ENCODE assay signal across 8 cellular contexts in the genomic region with DNA sequence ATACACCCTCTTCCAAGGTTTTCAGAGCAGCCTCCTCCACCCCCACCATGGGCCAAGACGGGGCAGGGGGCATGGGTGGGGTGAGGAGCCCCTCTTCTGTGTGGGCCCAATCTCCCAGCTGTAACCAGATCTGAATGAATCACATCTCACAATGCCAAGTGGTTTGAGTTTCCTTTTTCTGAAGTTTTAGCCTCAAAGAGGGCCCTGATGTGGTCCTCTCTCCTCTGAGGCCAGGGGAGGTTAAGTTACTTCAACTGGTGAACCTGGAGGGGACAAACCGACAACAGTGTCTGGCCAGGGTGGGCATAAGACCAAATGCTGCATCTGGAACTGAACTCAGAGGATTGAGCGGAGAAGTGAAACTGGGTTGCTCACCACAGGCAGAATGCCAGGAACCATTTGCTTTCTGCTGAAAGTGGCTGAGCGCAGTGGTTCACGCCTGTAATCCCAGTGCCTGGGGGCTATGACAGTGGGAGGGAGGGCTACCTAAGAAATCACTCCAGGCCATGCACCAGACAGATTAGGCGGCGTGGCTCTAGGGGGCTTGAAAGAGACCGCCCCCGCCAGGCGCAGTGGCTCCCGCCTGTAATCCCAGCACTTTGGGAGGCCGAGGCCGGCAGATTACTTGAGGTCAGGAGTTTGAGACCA. TPM values are rescaled to one million over a fixed set of nuclear protein-coding genes. Genes with fewer than 3 reads are reported as not detected.
DNase-seq lines count a peak whose midpoint lies in the region; ATAC-seq and TF ChIP-seq lines count a peak whose summit lies in the region.

No MANE protein-coding gene starts in this region.

- H3K27me3 ChIP-seq in DOHH2 (ENCODE audit: control insufficient read depth, low read length) (no peaks in the 10 kb centered on the region), OCI-LY3 (ENCODE audit: low read depth, low read length) (no peaks in the 10 kb centered on the region), mucosa of rectum (ENCODE audit: control insufficient read depth in 2 of 2, insufficient read depth in 2 of 2, low read length in 2 of 2) (peaks cover 2% of the 10 kb centered on the region in 2 donors)

- H4K20me1 ChIP-seq in DOHH2 (ENCODE audit: control insufficient read depth, insufficient read depth, low read depth, low read length), result no peaks in the 10 kb centered on the region
- no peaks in the 10 kb centered on the region for H4K20me1 ChIP-seq in OCI-LY3 (ENCODE audit: insufficient read depth, low read length)

- H3K27me3 Mint-ChIP-seq in WTC11 (ENCODE audit: low read depth), result peaks cover 35% of the 10 kb centered on the region

- no peaks in the 10 kb centered on the region for H3K79me2 ChIP-seq in DOHH2 (ENCODE audit: control insufficient read depth, low read length)
- no peaks in the 10 kb centered on the region for H3K79me2 ChIP-seq in OCI-LY3 (ENCODE audit: low read length)

- H3K9ac ChIP-seq in OCI-LY3 (ENCODE audit: low read length) (peak overlapping the region; percentile 49), mucosa of rectum (ENCODE audit: low read depth in 1 of 2, low read length in 2 of 2) (peak overlapping the region in 1 of 2 donors; percentile 42)

- ATAC-seq in HG03139 (IDR thresholded peaks at IDR 0.05; ENCODE audit: unreplicated experiment) (no peak), GM18907 (IDR thresholded peaks at IDR 0.05; ENCODE audit: unreplicated experiment) (no peak), WTC11 (no peak)

- H3K27ac ChIP-seq in DOHH2 (ENCODE audit: low read depth, low read length) (no peak overlapping the region), OCI-LY3 (ENCODE audit: low read length) (peak overlapping the region; percentile 75), mucosa of rectum (ENCODE audit: low read depth in 2 of 2, low read length in 2 of 2) (peak overlapping the region; percentile 85)

- H3K4me3 ChIP-seq in DOHH2 (ENCODE audit: low read length) (no peak overlapping the region), OCI-LY3 (ENCODE audit: low read length) (peak overlapping the region; percentile 47), cardiac fibroblast (replicated peaks in 1 of 2; ENCODE audit: low read depth in 2 of 2, low read length in 2 of 2) (peak overlapping the region in 1 of 2 donors; percentile 38), mucosa of rectum (ENCODE audit: low read length in 2 of 2) (peak overlapping the region; percentile 41 to 71)

- no peaks in the 10 kb centered on the region for H3K9me2 ChIP-seq in DOHH2 (replicated peaks; ENCODE audit: control insufficient read depth, low read length)

- POLR2A ChIA-PET in WTC11 (lab: Charles Lee), result no interaction called here

- H2AFZ ChIP-seq in OCI-LY3 (ENCODE audit: low read depth, low read length), result peak overlapping the region; percentile 56; the same call in 1 of the 2 replicates

- no peaks in the 10 kb centered on the region for H3F3A ChIP-seq in DOHH2 (ENCODE audit: control insufficient read depth, insufficient read depth)

- CTCF ChIA-PET in WTC11 (lab: Charles Lee), result interaction anchor here (0.5 to 1.9 kb wide), 10 partner anchors 21 to 235 kb away, joined by 3 to 16 read pairs (median 3); a partner anchor contains a TSS

- TF ChIP-seq CTCF in DOHH2 (IDR thresholded peaks at IDR 0.05; ENCODE audit: low read depth, low read length, poor library complexity, severe bottlenecking) (no peak), OCI-LY3 (IDR thresholded peaks at IDR 0.05; ENCODE audit: low read depth, low read length) (no peak), cardiac fibroblast (IDR thresholded peaks at IDR 0.05; ENCODE audit: low read depth, low read length) (no peak), WTC11 (IDR thresholded peaks at IDR 0.05) (no peak)

- peaks cover 4% of the 10 kb centered on the region; the same call in 1 of the 2 replicates for H3K9me3 Mint-ChIP-seq in WTC11

- H3K36me3 ChIP-seq in DOHH2 (ENCODE audit: control insufficient read depth, low read length), result no peaks in the 10 kb centered on the region
- no peaks in the 10 kb centered on the region for H3K36me3 ChIP-seq in OCI-LY3 (replicated peaks; ENCODE audit: low read depth, low read length)
- no peaks in the 10 kb centered on the region for H3K36me3 ChIP-seq in mucosa of rectum (ENCODE audit: control insufficient read depth in 2 of 2, insufficient read depth in 2 of 2, low read length in 2 of 2)

- H3K4me1 Mint-ChIP-seq in WTC11, result peaks cover 8% of the 10 kb centered on the region

- H3K4me1 ChIP-seq in DOHH2 (ENCODE audit: control insufficient read depth, low read length), result peaks cover 7% of the 10 kb centered on the region
- peaks cover 23% of the 10 kb centered on the region for H3K4me1 ChIP-seq in OCI-LY3 (ENCODE audit: low read length)
- peaks cover 15 to 22% of the 10 kb centered on the region in 2 donors for H3K4me1 ChIP-seq in mucosa of rectum (ENCODE audit: control insufficient read depth in 2 of 2, insufficient read depth in 2 of 2, low read length in 2 of 2)

- DNase-seq in cardiac fibroblast (ENCODE audit: low read depth in 2 of 2) (peak; percentile 76 to 79), WTC11 (ENCODE audit: low spot score) (no peak), DMS 273 (lab: John Stamatoyannopoulos, UW; ENCODE audit: unreplicated experiment) (no peak)

- H3K9me3 ChIP-seq in DOHH2 (ENCODE audit: control insufficient read depth, insufficient read depth, low read length) (no peaks in the 10 kb centered on the region), OCI-LY3 (ENCODE audit: insufficient read depth, low read length) (no peaks in the 10 kb centered on the region), mucosa of rectum (ENCODE audit: control insufficient read depth in 2 of 2, low read length in 2 of 2) (peaks cover 0 to 2% of the 10 kb centered on the region in 2 donors)

- no peak overlapping the region for H3K4me3 Mint-ChIP-seq in WTC11

- H3K4me2 ChIP-seq in DOHH2 (ENCODE audit: low read length) (peak overlapping the region; percentile 59), OCI-LY3 (ENCODE audit: low read length) (peak overlapping the region; percentile 68)

- H3K27ac Mint-ChIP-seq in WTC11, result no peak overlapping the region

- H3K36me3 Mint-ChIP-seq in WTC11, result no peaks in the 10 kb centered on the region

TF ChIP-seq in WTC11, 78 proteins besides CTCF, POLR2A, EP300 and RAD21 (continues in another document):
- no peak for TF ChIP-seq IRF2 (CRISPR knock-in tag; IDR thresholded peaks at IDR 0.05; ENCODE audit: borderline replicate concordance, low read depth)
- TF ChIP-seq, protein P1, sequence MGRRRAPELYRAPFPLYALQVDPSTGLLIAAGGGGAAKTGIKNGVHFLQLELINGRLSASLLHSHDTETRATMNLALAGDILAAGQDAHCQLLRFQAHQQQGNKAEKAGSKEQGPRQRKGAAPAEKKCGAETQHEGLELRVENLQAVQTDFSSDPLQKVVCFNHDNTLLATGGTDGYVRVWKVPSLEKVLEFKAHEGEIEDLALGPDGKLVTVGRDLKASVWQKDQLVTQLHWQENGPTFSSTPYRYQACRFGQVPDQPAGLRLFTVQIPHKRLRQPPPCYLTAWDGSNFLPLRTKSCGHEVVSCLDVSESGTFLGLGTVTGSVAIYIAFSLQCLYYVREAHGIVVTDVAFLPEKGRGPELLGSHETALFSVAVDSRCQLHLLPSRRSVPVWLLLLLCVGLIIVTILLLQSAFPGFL (CRISPR knock-in tag; IDR thresholded peaks at IDR 0.05; ENCODE audit: borderline replicate concordance), result no peak
- TF ChIP-seq RORB (CRISPR knock-in tag; IDR thresholded peaks at IDR 0.05), result no peak
- TF ChIP-seq, protein P2, sequence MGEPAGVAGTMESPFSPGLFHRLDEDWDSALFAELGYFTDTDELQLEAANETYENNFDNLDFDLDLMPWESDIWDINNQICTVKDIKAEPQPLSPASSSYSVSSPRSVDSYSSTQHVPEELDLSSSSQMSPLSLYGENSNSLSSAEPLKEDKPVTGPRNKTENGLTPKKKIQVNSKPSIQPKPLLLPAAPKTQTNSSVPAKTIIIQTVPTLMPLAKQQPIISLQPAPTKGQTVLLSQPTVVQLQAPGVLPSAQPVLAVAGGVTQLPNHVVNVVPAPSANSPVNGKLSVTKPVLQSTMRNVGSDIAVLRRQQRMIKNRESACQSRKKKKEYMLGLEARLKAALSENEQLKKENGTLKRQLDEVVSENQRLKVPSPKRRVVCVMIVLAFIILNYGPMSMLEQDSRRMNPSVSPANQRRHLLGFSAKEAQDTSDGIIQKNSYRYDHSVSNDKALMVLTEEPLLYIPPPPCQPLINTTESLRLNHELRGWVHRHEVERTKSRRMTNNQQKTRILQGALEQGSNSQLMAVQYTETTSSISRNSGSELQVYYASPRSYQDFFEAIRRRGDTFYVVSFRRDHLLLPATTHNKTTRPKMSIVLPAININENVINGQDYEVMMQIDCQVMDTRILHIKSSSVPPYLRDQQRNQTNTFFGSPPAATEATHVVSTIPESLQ (CRISPR knock-in tag; IDR thresholded peaks at IDR 0.05), result no peak
- TF ChIP-seq, protein P3, sequence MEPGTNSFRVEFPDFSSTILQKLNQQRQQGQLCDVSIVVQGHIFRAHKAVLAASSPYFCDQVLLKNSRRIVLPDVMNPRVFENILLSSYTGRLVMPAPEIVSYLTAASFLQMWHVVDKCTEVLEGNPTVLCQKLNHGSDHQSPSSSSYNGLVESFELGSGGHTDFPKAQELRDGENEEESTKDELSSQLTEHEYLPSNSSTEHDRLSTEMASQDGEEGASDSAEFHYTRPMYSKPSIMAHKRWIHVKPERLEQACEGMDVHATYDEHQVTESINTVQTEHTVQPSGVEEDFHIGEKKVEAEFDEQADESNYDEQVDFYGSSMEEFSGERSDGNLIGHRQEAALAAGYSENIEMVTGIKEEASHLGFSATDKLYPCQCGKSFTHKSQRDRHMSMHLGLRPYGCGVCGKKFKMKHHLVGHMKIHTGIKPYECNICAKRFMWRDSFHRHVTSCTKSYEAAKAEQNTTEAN (CRISPR knock-in tag; IDR thresholded peaks at IDR 0.05), result no peak
- TF ChIP-seq, protein P4, sequence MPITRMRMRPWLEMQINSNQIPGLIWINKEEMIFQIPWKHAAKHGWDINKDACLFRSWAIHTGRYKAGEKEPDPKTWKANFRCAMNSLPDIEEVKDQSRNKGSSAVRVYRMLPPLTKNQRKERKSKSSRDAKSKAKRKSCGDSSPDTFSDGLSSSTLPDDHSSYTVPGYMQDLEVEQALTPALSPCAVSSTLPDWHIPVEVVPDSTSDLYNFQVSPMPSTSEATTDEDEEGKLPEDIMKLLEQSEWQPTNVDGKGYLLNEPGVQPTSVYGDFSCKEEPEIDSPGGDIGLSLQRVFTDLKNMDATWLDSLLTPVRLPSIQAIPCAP (CRISPR knock-in tag; IDR thresholded peaks at IDR 0.05), result no peak
- no peak for TF ChIP-seq ZNF121 (CRISPR knock-in tag; IDR thresholded peaks at IDR 0.05)
- TF ChIP-seq RELA (CRISPR knock-in tag; IDR thresholded peaks at IDR 0.05; ENCODE audit: borderline replicate concordance), result no peak
- TF ChIP-seq, protein P5, sequence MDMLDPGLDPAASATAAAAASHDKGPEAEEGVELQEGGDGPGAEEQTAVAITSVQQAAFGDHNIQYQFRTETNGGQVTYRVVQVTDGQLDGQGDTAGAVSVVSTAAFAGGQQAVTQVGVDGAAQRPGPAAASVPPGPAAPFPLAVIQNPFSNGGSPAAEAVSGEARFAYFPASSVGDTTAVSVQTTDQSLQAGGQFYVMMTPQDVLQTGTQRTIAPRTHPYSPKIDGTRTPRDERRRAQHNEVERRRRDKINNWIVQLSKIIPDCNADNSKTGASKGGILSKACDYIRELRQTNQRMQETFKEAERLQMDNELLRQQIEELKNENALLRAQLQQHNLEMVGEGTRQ (CRISPR knock-in tag; IDR thresholded peaks at IDR 0.05), result no peak

RNA-seq across cellular contexts. Expression of a gene that starts 15.4 kb away (rescaled TPM):
- total RNA-seq in WTC11 (2021), result not detected in 3 replicates

RNA-seq across cellular contexts. Expression of a gene that starts 30.5 kb away (rescaled TPM):
- 10.5 to 14.4 TPM (median 13.5 TPM) in 3 replicates for total RNA-seq in WTC11 (2021)

RNA-seq across cellular contexts. Expression of a gene that starts 54.3 kb away (rescaled TPM):
- total RNA-seq in WTC11 (2021), result 25.7 to 39.6 TPM (median 34.3 TPM) in 3 replicates

Comparison
In these comparisons a context has a peak if more than half of its experiments do, and no peak if none do; other contexts are left out.
1. DNase-seq: peak in cardiac fibroblast (2 of 2); none in WTC11 (single experiment) and DMS 273 (single experiment).